Comparison of ENCODE assay signal across 15 cellular contexts in genomic region chr5:160460377-160461049, GRCh38. TPM values are rescaled to one million over a fixed set of nuclear protein-coding genes. Genes with fewer than 3 reads are reported as not detected.
DNase-seq lines count a peak whose midpoint lies in the region; TF ChIP-seq lines count a peak whose summit lies in the region.
"Had no signal": no experiment of that assay in that cellular context is flagged by ENCODE, and none has a peak within 500 bp of the region (broad histone marks: within the 10 kb centered on the region; RNA-seq: fewer than 3 reads in every experiment).

No MANE protein-coding gene starts in this region.

- no peaks in the 10 kb centered on the region for H3K9me3 Mint-ChIP-seq in type B pancreatic cell

- H3K4me1 ChIP-seq in tibial artery (no peaks in the 10 kb centered on the region), esophagus squamous epithelium (peaks cover 0 to 4% (median 0%) of the 10 kb centered on the region in 3 donors)

- TF ChIP-seq CTCF in AG04450 (IDR thresholded peaks at IDR 0.05; ENCODE audit: low read depth, low read length) (peak; percentile 47), fibroblast of mammary gland (conservative IDR thresholded peaks at IDR 0.05; ENCODE audit: control insufficient read depth, insufficient read depth, low read depth, low read length) (peak; percentile 34), tibial artery (IDR thresholded peaks at IDR 0.05) (no peak), type B pancreatic cell (conservative IDR thresholded peaks at IDR 0.05) (no peak), esophagus squamous epithelium (IDR thresholded peaks at IDR 0.05) (no peak)

- POLR2A ChIA-PET in AG04450 (lab: Yijun Ruan, JAX), result interaction anchor here (0.6 kb wide), 1 partner anchor 19 kb away, joined by 3 read pairs; no protein-coding TSS in a partner anchor

- H3K27ac ChIP-seq in AG04450 (ENCODE audit: low read depth, low read length) (no peak overlapping the region), tibial artery (no peak overlapping the region), esophagus squamous epithelium (no peak overlapping the region)
- H3K27ac ChIP-seq: hepatocyte had no signal

- H3K27me3 ChIP-seq in AG04450 (ENCODE audit: control insufficient read depth, insufficient read depth, low read length) (no peaks in the 10 kb centered on the region), tibial artery (peaks cover 0 to 4% of the 10 kb centered on the region in 2 donors), esophagus squamous epithelium (peaks cover 0 to 12% (median 0%) of the 10 kb centered on the region in 4 donors)
- H3K27me3 ChIP-seq: hepatocyte had no signal

- no peak overlapping the region for H3K27ac Mint-ChIP-seq in type B pancreatic cell

- H3K9me3 ChIP-seq in AG04450 (ENCODE audit: control insufficient read depth, insufficient read depth, low read length), result peaks cover 3% of the 10 kb centered on the region; the same call in 1 of the 2 replicates
- no peaks in the 10 kb centered on the region for H3K9me3 ChIP-seq in tibial artery
- no peaks in the 10 kb centered on the region for H3K9me3 ChIP-seq in esophagus squamous epithelium

- TF ChIP-seq POLR2A in esophagus squamous epithelium (IDR thresholded peaks at IDR 0.05), result no peak

- no peaks in the 10 kb centered on the region for H3K36me3 ChIP-seq in tibial artery
- no peaks in the 10 kb centered on the region for H3K36me3 ChIP-seq in esophagus squamous epithelium

- intact Hi-C loops in tibial artery (cut with DNase I; ENCODE audit: low total_unique reads), result no loop called here
- intact Hi-C loops in esophagus squamous epithelium (cut with DNase I), result no loop called here

- H3K27me3 Mint-ChIP-seq in type B pancreatic cell, result no peaks in the 10 kb centered on the region

- no peak overlapping the region for H3K4me3 Mint-ChIP-seq in type B pancreatic cell

- WGBS in esophagus squamous epithelium, 2 donors, result 81 to 91% methylated on average over 4 of the region's 4 CpGs

- peaks cover 10% of the 10 kb centered on the region for H3K4me1 Mint-ChIP-seq in type B pancreatic cell (ENCODE audit: unreplicated experiment)

- no peaks in the 10 kb centered on the region for H3K36me3 Mint-ChIP-seq in type B pancreatic cell

- CTCF ChIA-PET in AG04450 (lab: Charles Lee), result interaction anchor here (0.5 to 3.6 kb wide), 3 partner anchors 22 to 498 kb away, joined by 4 to 52 read pairs (median 7); no protein-coding TSS in a partner anchor

- DNase-seq in AG04450 (ENCODE audit: low read depth, low spot score) (no peak), GM03348 (ENCODE audit: low spot score) (peak; percentile 36), OCI-M1 (lab: John Stamatoyannopoulos, UW) (peak; percentile 37), fibroblast of mammary gland (ENCODE audit: low read depth) (no peak), dermis blood vessel endothelial cell (no peak), tibial artery (no peak), type B pancreatic cell (ENCODE audit: extremely low spot score, unreplicated experiment) (no peak), esophagus squamous epithelium (lab: John Stamatoyannopoulos, UW) (no peak)
- DNase-seq: activated CD8-positive, alpha-beta memory T cell treated with anti-CD3 and anti-CD28 coated beads, Interleukin-2, amount 50 U/mL, for 48 hours; AML-193; anterior cingulate cortex; effector memory CD4-positive, alpha-beta T cell; NCI-H446 had no signal

- H3K4me3 ChIP-seq in AG04450 (ENCODE audit: low read depth, low read length) (no peak overlapping the region), fibroblast of mammary gland (ENCODE audit: control insufficient read depth, low read depth, low read length) (no peak overlapping the region), tibial artery (no peak overlapping the region), esophagus squamous epithelium (no peak overlapping the region)
- H3K4me3 ChIP-seq: hepatocyte, lung had no signal

RNA-seq across cellular contexts. Expression of gene PTTG1, which starts 38.9 kb away (rescaled TPM):
- polyA plus RNA-seq in AG04450 (2011; rRNA removed), result 45.5 and 67.4 TPM in 2 replicates
- 24.3 and 29.1 TPM in 2 replicates for polyA minus RNA-seq in AG04450 (2011; rRNA and poly(A)+ RNA removed)
- total RNA-seq in dermis blood vessel endothelial cell, result 60.4 and 190 TPM in 2 replicates
- 34.5 and 100 TPM in 2 replicates for total RNA-seq in type B pancreatic cell (ENCODE audit: low replicate concordance)
- total RNA-seq in esophagus squamous epithelium, result 100 to 1,000 TPM in 1 of 4 donors, 10 to 100 TPM in 3; 89.6 to 134 (median 90.1) TPM

RNA-seq across cellular contexts. Expression of gene SLU7, which starts 41.6 kb away (rescaled TPM):
- 32.9 and 59.5 TPM in 2 replicates for polyA plus RNA-seq in AG04450 (2011; rRNA removed)
- polyA minus RNA-seq in AG04450 (2011; rRNA and poly(A)+ RNA removed), result 13.9 and 25.1 TPM in 2 replicates
- 84.8 and 96.5 TPM in 2 replicates for total RNA-seq in dermis blood vessel endothelial cell
- 37.7 and 45.7 TPM in 2 replicates for total RNA-seq in type B pancreatic cell (ENCODE audit: low replicate concordance)
- total RNA-seq in esophagus squamous epithelium, result 10 to 100 TPM; 31.9 to 70.2 (median 45.1) TPM

Comparison
In these comparisons a context has a peak if more than half of its experiments do, and no peak if none do; other contexts are left out.
1. DNase-seq: peak in GM03348 (single experiment) and OCI-M1 (single experiment); none in AG04450 (single experiment), fibroblast of mammary gland (single experiment), dermis blood vessel endothelial cell (single experiment), tibial artery (0 of 2), type B pancreatic cell (single experiment) and esophagus squamous epithelium (single experiment).
2. CTCF ChIP-seq: peak in AG04450 (single experiment) and fibroblast of mammary gland (single experiment); none in tibial artery (0 of 2), type B pancreatic cell (single experiment) and esophagus squamous epithelium (0 of 6).